23 cellular contexts compared by ENCODE assay signal in genomic region chr1:94654505-94654904, GRCh38.
DNase-seq lines count a peak whose midpoint lies in the region; ATAC-seq, FAIRE-seq and TF ChIP-seq lines count a peak whose summit lies in the region.
"Had no signal": no experiment of that assay in that cellular context is flagged by ENCODE, and none has a peak within 500 bp of the region (broad histone marks: within the 10 kb centered on the region; RNA-seq: fewer than 3 reads in every experiment).

No MANE protein-coding gene starts in this region.

- no peaks in the 10 kb centered on the region for H4K20me1 ChIP-seq in osteoblast (ENCODE audit: insufficient read depth, low read length)

- intact Hi-C loops in prostate gland (cut with DNase I) = no loop called here

- no peak overlapping the region for H3K4me3 ChIP-seq in RWPE2 (ENCODE audit: severe bottlenecking)
- H3K4me3 ChIP-seq in prostate gland = no peak overlapping the region
- no peak overlapping the region for H3K4me3 ChIP-seq in osteoblast (ENCODE audit: insufficient read depth, low read length)

- DNase-seq in NCI-H1105 treated with DMSO at 0.1 percent for 48 hours (lab: John Stamatoyannopoulos, UW) (peak; percentile 38), NCI-H1105 (lab: John Stamatoyannopoulos, UW) (no peak), RWPE2 (ENCODE audit: low spot score) (no peak), prostate gland (ENCODE audit: low spot score) (no peak), DMS53 treated with DMSO at 0.1 percent for 48 hours (lab: John Stamatoyannopoulos, UW; ENCODE audit: unreplicated experiment) (no peak), osteoblast (ENCODE audit: insufficient read length, low spot score, missing footprints) (no peak), retina (no peak)
- DNase-seq: activated CD4-positive, alpha-beta T cell treated with anti-CD3 and anti-CD28 coated beads, Interleukin-2, amount 10 ng/mL, durations not matched to agents 24 days and 14 days; activated gamma-delta T cell treated with Interleukin-2 at 50 U/mL for 16 hours; activated T-cell treated with anti-CD3 and anti-CD28 coated beads, Interleukin-2, amount 50 U/mL, for 4 hours; CD4-positive, CD25-positive, alpha-beta regulatory T cell; head of caudate nucleus; Karpas-422; NCI-H1092 treated with DMSO at 0.1 percent for 48 hours; NCI-H2081 treated with DMSO at 0.1 percent for 48 hours; NCI-H82; SHP77; stimulated activated naive CD8-positive, alpha-beta T cell treated with anti-CD3 and anti-CD28 coated beads, Interleukin-15, amount 100 ng/mL, for 72 hours had no signal

- H3K4me1 ChIP-seq in RWPE2 (ENCODE audit: insufficient read depth, poor library complexity, severe bottlenecking) (peaks cover 39% of the 10 kb centered on the region), prostate gland (replicated peaks) (peaks cover 2% of the 10 kb centered on the region), osteoblast (ENCODE audit: insufficient read depth, low read length) (peaks cover 9% of the 10 kb centered on the region)

- TF ChIP-seq CTCF in RWPE2 (IDR thresholded peaks at IDR 0.05; ENCODE audit: poor library complexity, severe bottlenecking) (no peak), prostate gland (IDR thresholded peaks at IDR 0.05) (no peak), osteoblast (IDR thresholded peaks at IDR 0.05; ENCODE audit: extremely low read depth, low read depth, low read length) (no peak)

- no peak for TF ChIP-seq POLR2A in prostate gland (IDR thresholded peaks at IDR 0.05)

- H2AFZ ChIP-seq in osteoblast (ENCODE audit: low read length) = no peak overlapping the region

- H3K27me3 ChIP-seq in RWPE2 (ENCODE audit: insufficient read depth, poor library complexity, severe bottlenecking) (no peaks in the 10 kb centered on the region), prostate gland (replicated peaks; ENCODE audit: insufficient read depth) (no peaks in the 10 kb centered on the region), osteoblast (ENCODE audit: insufficient read depth, low read length) (peaks cover 7% of the 10 kb centered on the region)
- H3K27me3 ChIP-seq: neutrophil had no signal

- H3K27ac ChIP-seq in RWPE2 (ENCODE audit: poor library complexity, severe bottlenecking) (peak overlapping the region; percentile 100), prostate gland (peak overlapping the region; percentile 1 to 39), osteoblast (ENCODE audit: low read depth, low read length) (no peak overlapping the region)
- H3K27ac ChIP-seq: 22Rv1, neutrophil had no signal

- 35% methylated on average over 1 of the region's 1 CpG for WGBS in prostate gland

- no peak for ATAC-seq in RWPE2 (ENCODE audit: low read depth)
- ATAC-seq: activated T-cell treated with anti-CD3 and anti-CD28 coated beads, Interleukin-2, amount 50 U/mL, for 4 hours; stimulated activated naive CD8-positive, alpha-beta T cell treated with anti-CD3 and anti-CD28 coated beads, Interleukin-15, amount 100 ng/mL, for 72 hours had no signal

- no peaks in the 10 kb centered on the region for H3K79me2 ChIP-seq in osteoblast (ENCODE audit: insufficient read depth, low read length)

- H3K4me2 ChIP-seq in osteoblast (ENCODE audit: insufficient read depth, low read length) = no peak overlapping the region

- peak; percentile 4 for FAIRE-seq in endometrium (lab: Jason Lieb, UNC)
- FAIRE-seq: GM12891, HTR-8/SVneo had no signal

- H3K36me3 ChIP-seq in RWPE2 (ENCODE audit: low read depth) = no peaks in the 10 kb centered on the region
- no peaks in the 10 kb centered on the region for H3K36me3 ChIP-seq in prostate gland
- H3K36me3 ChIP-seq in osteoblast (ENCODE audit: insufficient read depth, low read length) = no peaks in the 10 kb centered on the region
- H3K36me3 ChIP-seq: neutrophil had no signal

- no peaks in the 10 kb centered on the region for H3K9me3 ChIP-seq in RWPE2 (ENCODE audit: severe bottlenecking)
- H3K9me3 ChIP-seq in prostate gland = no peaks in the 10 kb centered on the region
- H3K9me3 ChIP-seq in osteoblast (ENCODE audit: low read depth, low read length) = no peaks in the 10 kb centered on the region
- H3K9me3 ChIP-seq: neutrophil had no signal
